Comparison of ENCODE assay signal across 1 cellular context in genomic region chr1:119275930-119276215, GRCh38.
TF ChIP-seq lines count a peak whose summit lies in the region.

No MANE protein-coding gene starts in this region.

TF ChIP-seq in K562, 482 proteins besides CTCF, POLR2A, EP300 and RAD21 (continued from another document):
- no peak for TF ChIP-seq MGA (IDR thresholded peaks at IDR 0.05)
